In the genomic region with DNA sequence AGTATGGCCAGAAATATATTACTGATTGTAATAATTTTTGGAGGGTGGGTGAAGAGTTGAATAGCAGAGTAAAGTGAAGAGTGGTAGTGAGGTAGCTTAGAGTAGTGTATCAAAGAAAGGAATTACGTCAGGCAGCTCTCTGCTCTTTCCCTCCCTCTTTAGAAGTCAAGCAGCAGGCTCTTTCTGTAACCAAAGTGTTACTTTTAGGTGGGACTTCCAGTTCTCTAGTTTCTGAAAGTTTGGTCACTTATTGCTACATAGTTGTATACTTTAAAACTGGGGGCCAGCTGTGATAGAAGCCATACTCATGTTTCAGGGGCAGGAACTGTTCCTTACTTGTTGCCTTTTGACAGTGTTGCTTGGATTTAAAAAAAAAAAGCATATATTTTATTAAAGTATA, we compare ENCODE assay signal across 8 cellular contexts. TPM values are rescaled to one million over a fixed set of nuclear protein-coding genes. Genes with fewer than 3 reads are reported as not detected.
DNase-seq lines count a peak whose midpoint lies in the region; ATAC-seq, FAIRE-seq and TF ChIP-seq lines count a peak whose summit lies in the region.

No MANE protein-coding gene starts in this region.

- H3K4me1 Mint-ChIP-seq in T-helper 2 cell treated with Interferon-gamma antibody and Interleukin-4, amounts not matched to agents 5 μg/mL and 100 μg/mL, for 36 hours (ENCODE audit: low read depth), result peaks cover 74% of the 10 kb centered on the region

- H3K27me3 ChIP-seq in pancreas, result no peaks in the 10 kb centered on the region
- no peaks in the 10 kb centered on the region for H3K27me3 ChIP-seq in MG63
- H3K27me3 ChIP-seq in brain microvascular endothelial cell (replicated peaks), result no peaks in the 10 kb centered on the region

- no peaks in the 10 kb centered on the region for H3K27me3 Mint-ChIP-seq in T-helper 2 cell treated with Interferon-gamma antibody and Interleukin-4, amounts not matched to agents 5 μg/mL and 100 μg/mL, for 36 hours (ENCODE audit: low read depth)

- in situ Hi-C loops in brain microvascular endothelial cell (cut with HindIII; ENCODE audit: low pct_ligation_motif_present, low sequenced_read_pairs), result no loop called here

- peaks cover 53% of the 10 kb centered on the region for H3K36me3 Mint-ChIP-seq in T-helper 2 cell treated with Interferon-gamma antibody and Interleukin-4, amounts not matched to agents 5 μg/mL and 100 μg/mL, for 36 hours (ENCODE audit: low read depth)

- intact Hi-C loops in pancreas (cut with DNase I), result no loop called here

- WGBS in pancreas, 2 donors, result 43% methylated on average over 1 of the region's 1 CpG

- H3K4me1 ChIP-seq in pancreas, result peaks cover 0 to 36% (median 29%) of the 10 kb centered on the region in 3 donors

- no peak for DNase-seq in T-helper 2 cell treated with Interferon-gamma antibody and Interleukin-4, amounts not matched to agents 5 μg/mL and 100 μg/mL, for 36 hours (ENCODE audit: low spot score)
- DNase-seq in pancreas (no peak), midbrain (lab: John Stamatoyannopoulos, UW) (no peak), MG63 (no peak), brain microvascular endothelial cell (no peak), HUDEP-2 (lab: John Stamatoyannopoulos, UW; ENCODE audit: unreplicated experiment in 76 of 76) (no peak)

- H3K9me3 ChIP-seq in pancreas, result no peaks in the 10 kb centered on the region
- peaks cover 6% of the 10 kb centered on the region for H3K9me3 ChIP-seq in MG63

- H3K27ac ChIP-seq in pancreas, result peak overlapping the region in 1 of 4 donors; percentile 66
- H3K27ac ChIP-seq in brain microvascular endothelial cell, result no peak overlapping the region

- peak; percentile 72 for ATAC-seq in GM18909 (IDR thresholded peaks at IDR 0.05; ENCODE audit: poor library complexity, unreplicated experiment)
- ATAC-seq in HG02759 (IDR thresholded peaks at IDR 0.05; ENCODE audit: unreplicated experiment), result peak; percentile 55
- ATAC-seq in pancreas, result peak; percentile 31 to 68 (median 43)

- H3K4me3 Mint-ChIP-seq in T-helper 2 cell treated with Interferon-gamma antibody and Interleukin-4, amounts not matched to agents 5 μg/mL and 100 μg/mL, for 36 hours, result peak overlapping the region; percentile 71

- no peak for TF ChIP-seq CTCF in pancreas (IDR thresholded peaks at IDR 0.05)
- no peak for TF ChIP-seq CTCF in brain microvascular endothelial cell (IDR thresholded peaks at IDR 0.05; ENCODE audit: low read depth, low read length, missing control alignments)

- no peak for FAIRE-seq in pancreas (lab: Jason Lieb, UNC)

- peak overlapping the region; percentile 87 for H3K27ac Mint-ChIP-seq in T-helper 2 cell treated with Interferon-gamma antibody and Interleukin-4, amounts not matched to agents 5 μg/mL and 100 μg/mL, for 36 hours

- peaks cover 4% of the 10 kb centered on the region for H3K9me3 Mint-ChIP-seq in T-helper 2 cell treated with Interferon-gamma antibody and Interleukin-4, amounts not matched to agents 5 μg/mL and 100 μg/mL, for 36 hours

- H3K4me3 ChIP-seq in pancreas (no peak overlapping the region), MG63 (no peak overlapping the region), brain microvascular endothelial cell (ENCODE audit: low read depth, low read length) (no peak overlapping the region)

- no peaks in the 10 kb centered on the region for H3K36me3 ChIP-seq in pancreas
- no peaks in the 10 kb centered on the region for H3K36me3 ChIP-seq in MG63
- no peaks in the 10 kb centered on the region for H3K36me3 ChIP-seq in brain microvascular endothelial cell (replicated peaks)

RNA-seq across cellular contexts. Expression of gene ATF7IP, which starts 30.6 kb away (rescaled TPM):
- 10 to 100 TPM; 24.0 to 54.1 (median 30.3) TPM for total RNA-seq in pancreas
- 1 to 10 TPM; 5.7 to 5.9 TPM for polyA plus RNA-seq in pancreas
- 15.3 and 19.9 TPM in 2 replicates for total RNA-seq in MG63 (2014; rRNA removed; shearing (Covaris generic); ENCODE audit: low replicate concordance)
